ENCODE assay signal across 14 cellular contexts in genomic region chr1:246795094-246795671, GRCh38.
DNase-seq lines count a peak whose midpoint lies in the region; ATAC-seq and TF ChIP-seq lines count a peak whose summit lies in the region.
"Had no signal": no experiment of that assay in that cellular context is flagged by ENCODE, and none has a peak within 500 bp of the region (broad histone marks: within the 10 kb centered on the region; RNA-seq: fewer than 3 reads in every experiment).

No MANE protein-coding gene starts in this region.

- WGBS in psoas muscle, 3 donors, result 33 to 43% (median 33%) methylated on average over 23 of the region's 23 CpGs

- TF ChIP-seq CTCF in psoas muscle (IDR thresholded peaks at IDR 0.05) (no peak), brain microvascular endothelial cell (IDR thresholded peaks at IDR 0.05; ENCODE audit: low read depth, low read length, missing control alignments) (no peak)

- no peaks in the 10 kb centered on the region for H3K36me3 ChIP-seq in psoas muscle (ENCODE audit: insufficient read depth in 1 of 2, low read depth in 1 of 2)
- H3K36me3 ChIP-seq in brain microvascular endothelial cell (replicated peaks), result no peaks in the 10 kb centered on the region
- H3K36me3 ChIP-seq: neutrophil, suprapubic skin had no signal

- intact Hi-C loops in left cardiac atrium (cut with DNase I) (no loop called here), psoas muscle (cut with DNase I) (no loop called here)

- H3K9me3 ChIP-seq in psoas muscle, result no peaks in the 10 kb centered on the region
- H3K9me3 ChIP-seq: neutrophil, suprapubic skin had no signal

- DNase-seq in NCI-H1436 (lab: John Stamatoyannopoulos, UW) (peak; percentile 20), NCI-H1436 treated with DMSO at 0.1 percent for 48 hours (lab: John Stamatoyannopoulos, UW) (no peak), NCI-H510A treated with DMSO at 0.1 percent for 48 hours (lab: John Stamatoyannopoulos, UW) (peak; percentile 48), left cardiac atrium (peak; percentile 42), psoas muscle (no peak), brain microvascular endothelial cell (no peak)
- DNase-seq in activated CD4-positive, alpha-beta T cell treated with anti-CD3 and anti-CD28 coated beads for 48 hours, result no peak
- DNase-seq: activated naive CD4-positive, alpha-beta T cell treated with anti-CD3 and anti-CD28 coated beads, Interleukin-2, amount 50 U/mL, for 16 hours; COR-L47; NCI-H1048; stimulated activated CD4-positive, alpha-beta T cell treated with anti-CD3 and anti-CD28 coated beads, Interleukin-12 subunit alpha, Interleukin-12 subunit beta, amount 100 ng/mL, for 4 hours had no signal

- peaks cover 23% of the 10 kb centered on the region for H3K4me1 ChIP-seq in psoas muscle

- no peaks in the 10 kb centered on the region for H3K27me3 ChIP-seq in psoas muscle (ENCODE audit: insufficient read depth in 3 of 3, low read length in 2 of 3)
- H3K27me3 ChIP-seq in brain microvascular endothelial cell (replicated peaks), result no peaks in the 10 kb centered on the region
- H3K27me3 ChIP-seq: neutrophil, suprapubic skin had no signal

- ATAC-seq in left cardiac atrium (peak in 1 of 2 donors; percentile 36), psoas muscle (peak; percentile 16 to 68 (median 37)), HG03159 (IDR thresholded peaks at IDR 0.05; ENCODE audit: unreplicated experiment) (no peak)

- H3K4me3 ChIP-seq in psoas muscle, result no peak overlapping the region
- H3K4me3 ChIP-seq in brain microvascular endothelial cell (ENCODE audit: low read depth, low read length), result no peak overlapping the region
- H3K4me3 ChIP-seq: suprapubic skin had no signal

- H3K27ac ChIP-seq in psoas muscle, result peak overlapping the region; percentile 43
- no peak overlapping the region for H3K27ac ChIP-seq in brain microvascular endothelial cell
- H3K27ac ChIP-seq: neutrophil, suprapubic skin had no signal

- in situ Hi-C loops in brain microvascular endothelial cell (cut with HindIII; ENCODE audit: low pct_ligation_motif_present, low sequenced_read_pairs), result no loop called here

Comparison
In these comparisons a context has a peak if more than half of its experiments do, and no peak if none do; other contexts are left out.
1. DNase-seq: peak in NCI-H1436 (single experiment), NCI-H510A treated with DMSO at 0.1 percent for 48 hours (single experiment) and left cardiac atrium (single experiment); none in NCI-H1436 treated with DMSO at 0.1 percent for 48 hours (single experiment), psoas muscle (0 of 2), brain microvascular endothelial cell (single experiment) and activated CD4-positive, alpha-beta T cell treated with anti-CD3 and anti-CD28 coated beads for 48 hours (single experiment).